ENCODE assay signal across 16 cellular contexts in the genomic region with DNA sequence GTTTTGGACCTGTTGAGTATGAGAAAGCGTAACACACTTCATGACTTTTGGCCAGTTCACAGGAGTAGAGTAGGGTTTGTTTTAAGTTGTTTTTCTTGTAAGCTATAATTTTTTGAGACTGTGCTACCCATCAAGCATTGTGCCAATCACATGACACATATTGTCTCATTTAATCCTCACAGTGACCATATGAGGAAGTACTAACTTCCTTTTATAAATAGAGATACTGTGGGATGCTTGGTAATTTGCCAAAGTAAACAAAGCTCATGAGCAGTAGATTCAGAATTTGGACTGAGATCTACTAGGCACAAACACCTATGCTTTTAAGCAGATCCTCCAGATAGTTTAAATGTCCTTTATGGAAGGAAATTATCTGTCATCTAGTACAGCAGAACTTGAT.
"Had no signal": no experiment of that assay in that cellular context is flagged by ENCODE, and none has a peak within 500 bp of the region (broad histone marks: within the 10 kb centered on the region; RNA-seq: fewer than 3 reads in every experiment).

No MANE protein-coding gene starts in this region.

- DNase-seq: activated CD4-positive, alpha-beta memory T cell treated with anti-CD3 and anti-CD28 coated beads for 36 hours; activated CD4-positive, alpha-beta T cell treated with anti-CD3 and anti-CD28 coated beads for 36 hours; activated CD8-positive, alpha-beta memory T cell treated with anti-CD3 and anti-CD28 coated beads, Interleukin-2, amount 10 ng/mL, durations not matched to agents 7 days and 5 days; activated effector memory CD4-positive, alpha-beta T cell treated with Interleukin-2 at 50 U/mL for 16 hours; activated naive CD4-positive, alpha-beta T cell treated with anti-CD3 and anti-CD28 coated beads, Interleukin-2, amount 50 U/mL, for 16 hours; activated T-cell treated with anti-CD3 and anti-CD28 coated beads, Interleukin-2, amount 50 U/mL, for 24 hours; erythroblast; gastrocnemius medialis; heart right ventricle; left cardiac atrium; naive B cell; ovary; stimulated activated naive CD8-positive, alpha-beta T cell treated with anti-CD3 and anti-CD28 coated beads, Interleukin-15, Interleukin-2, amounts not matched to agents 100 U/mL and 50 U/mL, for 24 hours; T1000; transverse colon had no signal

- ATAC-seq: activated CD4-positive, alpha-beta T cell treated with anti-CD3 and anti-CD28 coated beads for 36 hours; activated CD8-positive, alpha-beta memory T cell treated with anti-CD3 and anti-CD28 coated beads, Interleukin-2, amount 10 ng/mL, durations not matched to agents 7 days and 5 days; gastrocnemius medialis; heart right ventricle; left cardiac atrium; sciatic nerve; stimulated activated naive CD8-positive, alpha-beta T cell treated with anti-CD3 and anti-CD28 coated beads, Interleukin-15, Interleukin-2, amounts not matched to agents 100 U/mL and 50 U/mL, for 24 hours had no signal
